1 cellular context compared by ENCODE assay signal in genomic region chr22:33579448-33580093, GRCh38.
TF ChIP-seq lines count a peak whose summit lies in the region.

No MANE protein-coding gene starts in this region.

TF ChIP-seq in HCT116, 20 proteins besides CTCF, POLR2A, EP300 and RAD21 (continued from another document):
- TF ChIP-seq ZFX (IDR thresholded peaks at IDR 0.05) (no peak), FOSL1 (IDR thresholded peaks at IDR 0.05; ENCODE audit: low read depth) (no peak)
